12 cellular contexts compared by ENCODE assay signal in the genomic region with DNA sequence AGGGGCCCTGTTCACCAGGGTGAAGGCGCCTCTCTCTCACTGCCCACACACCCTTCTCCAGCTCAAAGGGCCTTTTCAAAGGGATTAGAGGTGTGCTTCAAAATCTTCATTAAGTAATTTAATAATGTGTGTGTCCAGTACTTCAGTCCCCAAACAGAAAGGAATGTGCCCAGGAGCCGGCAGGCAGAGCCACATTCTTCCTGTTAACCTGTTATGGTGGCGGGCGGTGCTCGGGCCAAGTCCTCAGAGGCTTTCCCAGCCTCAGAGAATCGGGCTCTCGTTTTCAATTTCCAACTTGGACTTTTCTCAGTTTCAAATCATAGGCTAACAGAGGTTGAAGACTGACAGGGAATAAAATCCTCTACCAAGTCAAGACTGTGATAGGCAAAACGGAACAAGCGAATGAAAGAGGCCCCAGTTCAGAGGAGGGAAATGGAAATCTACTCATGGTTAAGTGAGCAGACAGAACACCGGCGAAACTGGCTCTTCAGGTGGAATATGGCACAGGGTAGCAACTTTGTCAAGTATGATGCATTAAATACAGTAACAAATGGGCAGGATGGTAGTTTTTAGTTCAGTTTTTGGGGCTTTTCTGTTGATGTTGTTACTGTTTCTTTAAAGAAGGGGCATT.
DNase-seq lines count a peak whose midpoint lies in the region; ATAC-seq and TF ChIP-seq lines count a peak whose summit lies in the region.
"Had no signal": no experiment of that assay in that cellular context is flagged by ENCODE, and none has a peak within 500 bp of the region (broad histone marks: within the 10 kb centered on the region; RNA-seq: fewer than 3 reads in every experiment).

No MANE protein-coding gene starts in this region.

- H3K9me3 ChIP-seq in BLaER1 treated with 17β-estradiol and CSF1 and Interleukin-3, amounts not matched to agents 10 nM and 100 nM (replicated peaks in 1 of 11): peaks cover 0 to 59% (median 35%) of the 10 kb centered on the region in 11 experiments; a peak in 16 of 22 replicates
- H3K9me3 ChIP-seq in Karpas-422 (ENCODE audit: low read length) (no peaks in the 10 kb centered on the region), endodermal cell (ENCODE audit: control insufficient read depth, low read length) (no peaks in the 10 kb centered on the region)
- no peaks in the 10 kb centered on the region for H3K9me3 ChIP-seq in naive thymus-derived CD4-positive, alpha-beta T cell (ENCODE audit: control insufficient read depth in 2 of 3, low read length in 3 of 3)

- intact Hi-C loops in naive thymus-derived CD4-positive, alpha-beta T cell (cut with micrococcal nuclease): loop anchor here in 1 of 2 donors (2.0 to 5.0 kb wide), 4 partner anchors 15 to 111 kb away; a partner anchor contains a TSS

- no peak overlapping the region for H3K4me3 ChIP-seq in BLaER1 treated with 17β-estradiol and CSF1 and Interleukin-3, amounts not matched to agents 10 nM and 100 nM
- H3K4me3 ChIP-seq in Karpas-422 (ENCODE audit: low read length) (peak overlapping the region; percentile 19), endodermal cell (ENCODE audit: low read length) (no peak overlapping the region)
- H3K4me3 ChIP-seq in naive thymus-derived CD4-positive, alpha-beta T cell (ENCODE audit: low read length): no peak overlapping the region

- H3K27me3 Mint-ChIP-seq in endodermal cell (ENCODE audit: insufficient read depth): no peaks in the 10 kb centered on the region
- no peaks in the 10 kb centered on the region for H3K27me3 Mint-ChIP-seq in naive thymus-derived CD4-positive, alpha-beta T cell

- TF ChIP-seq CTCF in endodermal cell (conservative IDR thresholded peaks at IDR 0.05): no peak

- H3K9me2 ChIP-seq in Karpas-422 (replicated peaks; ENCODE audit: insufficient read depth, low read length): no peaks in the 10 kb centered on the region

- H3K9ac ChIP-seq in BLaER1 treated with 17β-estradiol and CSF1 and Interleukin-3, amounts not matched to agents 10 nM and 100 nM: no peak overlapping the region
- H3K9ac ChIP-seq in Karpas-422 (ENCODE audit: low read length) (peak overlapping the region; percentile 50), endodermal cell (ENCODE audit: extremely low read depth, low read length, poor library complexity, severe bottlenecking) (no peak overlapping the region)

- CTCF ChIA-PET in naive thymus-derived CD4-positive, alpha-beta T cell (lab: Charles Lee): interaction anchor here (0.6 kb wide), 1 partner anchor 89 kb away, joined by 4 read pairs; no protein-coding TSS in a partner anchor

- no peaks in the 10 kb centered on the region for H3K36me3 Mint-ChIP-seq in endodermal cell (ENCODE audit: low read depth)
- H3K36me3 Mint-ChIP-seq in naive thymus-derived CD4-positive, alpha-beta T cell: peaks cover 0 to 11% (median 9%) of the 10 kb centered on the region in 5 donors

- peaks cover 0 to 49% (median 18%) of the 10 kb centered on the region in 11 experiments; a peak in 10 of 22 replicates for H3K36me3 ChIP-seq in BLaER1 treated with 17β-estradiol and CSF1 and Interleukin-3, amounts not matched to agents 10 nM and 100 nM
- H3K36me3 ChIP-seq in Karpas-422 (ENCODE audit: insufficient read depth, low read length) (0 out of 2 replicates have a peak, but pooled peaks cover 2% of the 10 kb centered on the region), endodermal cell (ENCODE audit: control insufficient read depth, insufficient read depth, low read length) (no peaks in the 10 kb centered on the region)
- no peaks in the 10 kb centered on the region for H3K36me3 ChIP-seq in naive thymus-derived CD4-positive, alpha-beta T cell (ENCODE audit: control insufficient read depth in 2 of 3, insufficient read depth in 3 of 3, low read length in 3 of 3)

- 94 to 95% methylated on average over 7 to 11 of the region's 11 CpGs for WGBS in endodermal cell (ENCODE audit: insufficient coverage in 1 of 2, insufficient read length in 1 of 2), 2 experiments

- H3K4me3 Mint-ChIP-seq in endodermal cell: no peak overlapping the region
- peak overlapping the region; percentile 23 to 77 (median 64) for H3K4me3 Mint-ChIP-seq in naive thymus-derived CD4-positive, alpha-beta T cell

- POLR2A ChIA-PET in naive thymus-derived CD4-positive, alpha-beta T cell (lab: Charles Lee): interaction anchor here (0.7 to 1.5 kb wide), 3 partner anchors 19 to 103 kb away, joined by 3 to 6 read pairs (median 4); no protein-coding TSS in a partner anchor

- H3K4me1 ChIP-seq in BLaER1 treated with 17β-estradiol and CSF1 and Interleukin-3, amounts not matched to agents 10 nM and 100 nM: peaks cover 15 to 36% (median 27%) of the 10 kb centered on the region in 10 experiments
- H3K4me1 ChIP-seq in Karpas-422 (ENCODE audit: low read length) (peaks cover 100% of the 10 kb centered on the region), endodermal cell (ENCODE audit: control insufficient read depth, insufficient read depth, low read length) (no peaks in the 10 kb centered on the region)
- peaks cover 43 to 92% of the 10 kb centered on the region in 2 donors for H3K4me1 ChIP-seq in naive thymus-derived CD4-positive, alpha-beta T cell (ENCODE audit: control insufficient read depth in 2 of 2, insufficient read depth in 2 of 2, low read length in 2 of 2)

- H3K27ac Mint-ChIP-seq in endodermal cell: peak overlapping the region; percentile 45
- H3K27ac Mint-ChIP-seq in naive thymus-derived CD4-positive, alpha-beta T cell: peak overlapping the region; percentile 54 to 90 (median 83)

- H3K79me2 ChIP-seq in Karpas-422 (ENCODE audit: low read length): peaks cover 100% of the 10 kb centered on the region

- no peaks in the 10 kb centered on the region for H3K9me3 Mint-ChIP-seq in endodermal cell
- H3K9me3 Mint-ChIP-seq in naive thymus-derived CD4-positive, alpha-beta T cell: no peaks in the 10 kb centered on the region

- peaks cover 22% of the 10 kb centered on the region for H3K4me1 Mint-ChIP-seq in endodermal cell
- H3K4me1 Mint-ChIP-seq in naive thymus-derived CD4-positive, alpha-beta T cell: peaks cover 66 to 100% (median 93%) of the 10 kb centered on the region in 7 donors

- peaks cover 0 to 28% (median 0%) of the 10 kb centered on the region in 11 experiments; a peak in 5 of 22 replicates for H4K20me1 ChIP-seq in BLaER1 treated with 17β-estradiol and CSF1 and Interleukin-3, amounts not matched to agents 10 nM and 100 nM
- peaks cover 31% of the 10 kb centered on the region; the same call in 1 of the 2 replicates for H4K20me1 ChIP-seq in Karpas-422 (ENCODE audit: insufficient read depth, low read depth, low read length)

- H3K4me2 ChIP-seq in BLaER1 treated with 17β-estradiol and CSF1 and Interleukin-3, amounts not matched to agents 10 nM and 100 nM: peak overlapping the region in 1 of 11 experiments; percentile 3; a peak in 1 of 22 replicates
- peak overlapping the region; percentile 70 for H3K4me2 ChIP-seq in Karpas-422 (ENCODE audit: low read depth, low read length, poor library complexity, severe bottlenecking)

- peak; percentile 70 for DNase-seq in Karpas-422
- DNase-seq in endodermal cell: no peak
- no peak for DNase-seq in naive thymus-derived CD4-positive, alpha-beta T cell
- DNase-seq in T-helper 1 cell: no peak
- no peak for DNase-seq in NCI-H1105 treated with DMSO at 0.1 percent for 48 hours (lab: John Stamatoyannopoulos, UW)
- DNase-seq in NCI-H128 (lab: John Stamatoyannopoulos, UW; ENCODE audit: unreplicated experiment): no peak
- DNase-seq in inferior parietal cortex (ENCODE audit: extremely low spot score): no peak
- DNase-seq: mesendoderm, NCI-H2171 treated with DMSO at 0.1 percent for 48 hours, SHP77 had no signal

- no peak for ATAC-seq in naive thymus-derived CD4-positive, alpha-beta T cell

- no peak overlapping the region for H2AFZ ChIP-seq in Karpas-422 (ENCODE audit: low read length)

- H3K27me3 ChIP-seq in BLaER1 treated with 17β-estradiol and CSF1 and Interleukin-3, amounts not matched to agents 10 nM and 100 nM: no peaks in the 10 kb centered on the region
- H3K27me3 ChIP-seq in Karpas-422 (ENCODE audit: low read length) (no peaks in the 10 kb centered on the region), endodermal cell (ENCODE audit: control insufficient read depth, insufficient read depth, low read length, poor library complexity, severe bottlenecking) (no peaks in the 10 kb centered on the region)
- H3K27me3 ChIP-seq in naive thymus-derived CD4-positive, alpha-beta T cell (ENCODE audit: control insufficient read depth in 2 of 2, insufficient read depth in 2 of 2, low read length in 2 of 2): no peaks in the 10 kb centered on the region

- peak overlapping the region in 8 of 11 experiments; percentile 6 to 56 (median 14); a peak in 8 of 22 replicates for H3K27ac ChIP-seq in BLaER1 treated with 17β-estradiol and CSF1 and Interleukin-3, amounts not matched to agents 10 nM and 100 nM
- peak overlapping the region; percentile 91 for H3K27ac ChIP-seq in Karpas-422 (ENCODE audit: low read length)
- no peak overlapping the region for H3K27ac ChIP-seq in endodermal cell (ENCODE audit: low read depth, low read length)
- no peak overlapping the region for H3K27ac ChIP-seq in naive thymus-derived CD4-positive, alpha-beta T cell (ENCODE audit: low read depth, low read length)
- H3K27ac ChIP-seq: C4-2B had no signal

Comparison
In these comparisons a context has a peak if more than half of its experiments do, and no peak if none do; other contexts are left out.
1. H3K27ac ChIP-seq: peak in BLaER1 treated with 17β-estradiol and CSF1 and Interleukin-3, amounts not matched to agents 10 nM and 100 nM (8 of 11) and Karpas-422 (single experiment); none in endodermal cell (single experiment) and naive thymus-derived CD4-positive, alpha-beta T cell (single experiment).